Comparison of ENCODE assay signal across 8 cellular contexts in the genomic region with DNA sequence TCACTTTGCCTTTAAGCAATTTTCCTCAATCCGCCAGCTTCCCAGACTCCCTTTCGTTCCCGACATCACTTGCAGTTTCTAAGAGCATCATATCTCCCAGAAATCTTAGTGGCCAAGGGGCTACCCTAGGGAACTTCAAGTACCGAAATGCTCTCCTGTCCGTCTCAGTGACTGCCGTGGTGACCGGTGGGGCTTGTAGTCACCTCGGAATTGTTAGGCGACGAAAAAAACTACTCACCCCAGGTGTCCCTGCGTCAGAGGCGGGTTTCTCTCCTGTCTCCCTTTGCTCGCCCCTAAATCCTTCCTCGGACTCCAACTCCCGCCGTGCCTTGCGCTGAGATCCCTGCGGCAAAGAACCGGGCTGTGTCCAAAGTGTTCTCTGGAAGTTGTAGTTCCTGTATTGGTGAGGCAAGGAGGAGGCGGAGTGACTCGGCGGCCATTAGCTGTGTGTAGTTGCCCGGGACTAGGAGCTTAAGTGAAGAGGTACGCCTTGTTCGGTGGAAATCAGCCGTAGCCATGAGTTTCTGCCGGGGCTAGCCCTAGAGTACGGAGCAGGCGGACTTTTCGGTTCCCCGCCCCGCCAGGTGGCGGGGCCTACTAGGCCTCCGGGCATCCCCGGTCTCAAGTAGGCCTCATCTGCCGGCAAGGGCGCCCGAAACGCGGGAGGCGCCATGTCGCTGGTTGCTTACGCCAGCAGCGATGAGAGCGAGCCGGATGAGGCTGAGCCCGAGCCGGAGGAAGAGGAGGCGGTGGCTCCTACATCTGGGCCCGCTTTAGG. TPM values are rescaled to one million over a fixed set of nuclear protein-coding genes. Genes with fewer than 3 reads are reported as not detected.
A peak's percentile ranks its signal among the peaks of the same experiment; 100 is the strongest.
DNase-seq lines count a peak whose midpoint lies in the region; ATAC-seq and TF ChIP-seq lines count a peak whose summit lies in the region.

A gene with protein sequence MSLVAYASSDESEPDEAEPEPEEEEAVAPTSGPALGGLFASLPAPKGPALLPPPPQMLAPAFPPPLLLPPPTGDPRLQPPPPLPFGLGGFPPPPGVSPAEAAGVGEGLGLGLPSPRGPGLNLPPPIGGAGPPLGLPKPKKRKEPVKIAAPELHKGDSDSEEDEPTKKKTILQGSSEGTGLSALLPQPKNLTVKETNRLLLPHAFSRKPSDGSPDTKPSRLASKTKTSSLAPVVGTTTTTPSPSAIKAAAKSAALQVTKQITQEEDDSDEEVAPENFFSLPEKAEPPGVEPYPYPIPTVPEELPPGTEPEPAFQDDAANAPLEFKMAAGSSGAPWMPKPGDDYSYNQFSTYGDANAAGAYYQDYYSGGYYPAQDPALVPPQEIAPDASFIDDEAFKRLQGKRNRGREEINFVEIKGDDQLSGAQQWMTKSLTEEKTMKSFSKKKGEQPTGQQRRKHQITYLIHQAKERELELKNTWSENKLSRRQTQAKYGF (plus strand): TSS at position 435 of the 778 bp plus-strand sequence. CDS start 237 bp downstream, at position 672.

- H3K27me3 ChIP-seq in DND-41 (ENCODE audit: insufficient read depth, low read length, poor library complexity), result no peaks in the 10 kb centered on the region
- H3K27me3 ChIP-seq in Karpas-422 (ENCODE audit: low read length), result no peaks in the 10 kb centered on the region
- no peaks in the 10 kb centered on the region for H3K27me3 ChIP-seq in fibroblast of lung (ENCODE audit: control insufficient read depth, insufficient read depth, low read length)
- no peaks in the 10 kb centered on the region for H3K27me3 ChIP-seq in naive thymus-derived CD4-positive, alpha-beta T cell (ENCODE audit: control insufficient read depth in 2 of 2, insufficient read depth in 2 of 2, low read length in 2 of 2)

- H3K4me1 ChIP-seq in DND-41 (ENCODE audit: insufficient read depth, low read length) (peaks cover 46% of the 10 kb centered on the region), Karpas-422 (ENCODE audit: low read length) (peaks cover 30% of the 10 kb centered on the region), fibroblast of lung (ENCODE audit: control insufficient read depth, extremely low read depth, insufficient read depth, low read length) (no peaks in the 10 kb centered on the region)
- H3K4me1 ChIP-seq in naive thymus-derived CD4-positive, alpha-beta T cell (ENCODE audit: control insufficient read depth in 2 of 2, insufficient read depth in 2 of 2, low read length in 2 of 2), result peaks cover 23 to 36% of the 10 kb centered on the region in 2 donors

- no peaks in the 10 kb centered on the region for H3K9me2 ChIP-seq in Karpas-422 (replicated peaks; ENCODE audit: insufficient read depth, low read length)

- H3K79me2 ChIP-seq in DND-41 (ENCODE audit: insufficient read depth, low read length), result peaks cover 63% of the 10 kb centered on the region
- H3K79me2 ChIP-seq in Karpas-422 (ENCODE audit: low read length), result peaks cover 62% of the 10 kb centered on the region
- H3K79me2 ChIP-seq in fibroblast of lung (ENCODE audit: control insufficient read depth, insufficient read depth, low read length), result peaks cover 44% of the 10 kb centered on the region

- DNase-seq in DND-41 (peak; percentile 99), Karpas-422 (peak; percentile 100), RKO (ENCODE audit: low spot score) (peak; percentile 100), fibroblast of lung (ENCODE audit: low read depth in 2 of 2) (peak; percentile 100)
- peak; percentile 97 for DNase-seq in activated T-helper 1 cell treated with anti-CD3 and anti-CD28 coated beads, Interleukin-12 subunit alpha, Interleukin-12 subunit beta, Interleukin-2, Interleukin-4 antibody, amounts not matched to agents 30 ng/mL and 10 ng/mL and 1 ng/mL, durations not matched to agents 14 hours and 24 hours and 36 hours (ENCODE audit: low spot score)
- DNase-seq in naive thymus-derived CD4-positive, alpha-beta T cell, result peak; percentile 83 to 100 (median 98)
- peak; percentile 98 for DNase-seq in stimulated activated naive B cell treated with anti-CD40 and anti-IgM and Interleukin-4, amounts not matched to agents 10 μg/mL and 1 μg/mL and 100 μg/mL, for 72 hours

- intact Hi-C loops in activated T-helper 1 cell treated with anti-CD3 and anti-CD28 coated beads, Interleukin-12 subunit alpha, Interleukin-12 subunit beta, Interleukin-2, Interleukin-4 antibody, amounts not matched to agents 30 ng/mL and 10 ng/mL and 1 ng/mL, durations not matched to agents 14 hours and 24 hours and 36 hours (cut with micrococcal nuclease), result loop anchor here (1.0 to 5.0 kb wide), 12 partner anchors 16 to 715 kb away; a partner anchor contains a TSS
- intact Hi-C loops in naive thymus-derived CD4-positive, alpha-beta T cell (cut with micrococcal nuclease), result loop anchor here (1.0 to 2.0 kb wide), 16 partner anchors 16 to 908 kb away; a partner anchor contains a TSS

- peak within 1 kb of the TSS; percentile 79 to 87 for H3K4me3 ChIP-seq in DND-41 (ENCODE audit: low read depth in 1 of 2, low read length in 2 of 2)
- peak within 1 kb of the TSS; percentile 92 for H3K4me3 ChIP-seq in Karpas-422 (ENCODE audit: low read length)
- H3K4me3 ChIP-seq in fibroblast of lung (replicated peaks in 1 of 4; ENCODE audit: control extremely low read depth in 1 of 4, insufficient read depth in 1 of 4, low read depth in 3 of 4, low read length in 4 of 4), result peak within 1 kb of the TSS; percentile 93 to 97 (median 96)
- peak within 1 kb of the TSS; percentile 89 for H3K4me3 ChIP-seq in naive thymus-derived CD4-positive, alpha-beta T cell (ENCODE audit: low read length)

- peaks cover 27% of the 10 kb centered on the region for H3K36me3 ChIP-seq in DND-41 (ENCODE audit: insufficient read depth, low read length)
- peaks cover 11% of the 10 kb centered on the region; the same call in 1 of the 2 replicates for H3K36me3 ChIP-seq in Karpas-422 (ENCODE audit: insufficient read depth, low read length)
- H3K36me3 ChIP-seq in fibroblast of lung (ENCODE audit: control insufficient read depth, insufficient read depth, low read length), result peaks cover 3% of the 10 kb centered on the region
- peaks cover 0 to 18% (median under 1%) of the 10 kb centered on the region in 3 experiments for H3K36me3 ChIP-seq in naive thymus-derived CD4-positive, alpha-beta T cell (ENCODE audit: control insufficient read depth in 2 of 3, insufficient read depth in 3 of 3, low read length in 3 of 3)

- ATAC-seq in DND-41 (ENCODE audit: insufficient read depth, low read depth), result peak; percentile 92
- ATAC-seq in GM21825 (IDR thresholded peaks at IDR 0.05; ENCODE audit: unreplicated experiment), result peak; percentile 90
- peak; percentile 94 for ATAC-seq in naive thymus-derived CD4-positive, alpha-beta T cell
- peak; percentile 93 to 97 for ATAC-seq in stimulated activated naive B cell treated with anti-CD40 and anti-IgM and Interleukin-4, amounts not matched to agents 10 μg/mL and 1 μg/mL and 100 μg/mL, for 72 hours (replicated peaks)

- no peak within 1 kb of the TSS for H3K4me3 Mint-ChIP-seq in activated T-helper 1 cell treated with anti-CD3 and anti-CD28 coated beads, Interleukin-12 subunit alpha, Interleukin-12 subunit beta, Interleukin-2, Interleukin-4 antibody, amounts not matched to agents 30 ng/mL and 10 ng/mL and 1 ng/mL, durations not matched to agents 14 hours and 24 hours and 36 hours
- no peak within 1 kb of the TSS for H3K4me3 Mint-ChIP-seq in naive thymus-derived CD4-positive, alpha-beta T cell
- no peak within 1 kb of the TSS for H3K4me3 Mint-ChIP-seq in stimulated activated naive B cell treated with anti-CD40 and anti-IgM and Interleukin-4, amounts not matched to agents 10 μg/mL and 1 μg/mL and 100 μg/mL, for 72 hours

- peak within 1 kb of the TSS; percentile 88 for H3K4me2 ChIP-seq in DND-41 (ENCODE audit: insufficient read depth, low read length)
- peak within 1 kb of the TSS; percentile 95 for H3K4me2 ChIP-seq in Karpas-422 (ENCODE audit: low read depth, low read length, poor library complexity, severe bottlenecking)
- peak within 1 kb of the TSS; percentile 95 for H3K4me2 ChIP-seq in fibroblast of lung (ENCODE audit: extremely low read depth, insufficient read depth, low read length)

- POLR2A ChIA-PET in naive thymus-derived CD4-positive, alpha-beta T cell (lab: Charles Lee), result interaction anchor here (0.6 to 5.9 kb wide), 16 partner anchors 11 to 832 kb away, joined by 3 to 74 read pairs (median 5); a partner anchor contains a TSS

- H2AFZ ChIP-seq in DND-41 (ENCODE audit: low read depth, low read length) (peak within 1 kb of the TSS; percentile 81), Karpas-422 (ENCODE audit: low read length) (peak within 1 kb of the TSS; percentile 51; the same call in 1 of the 2 replicates), fibroblast of lung (ENCODE audit: low read length) (peak within 1 kb of the TSS; percentile 82)

- H3K9ac ChIP-seq in DND-41 (ENCODE audit: low read depth, low read length), result peak within 1 kb of the TSS; percentile 90
- H3K9ac ChIP-seq in Karpas-422 (ENCODE audit: low read length), result peak within 1 kb of the TSS; percentile 96
- peak within 1 kb of the TSS; percentile 95 for H3K9ac ChIP-seq in fibroblast of lung (ENCODE audit: insufficient read depth, low read length)

- peaks cover 17% of the 10 kb centered on the region for H3K36me3 Mint-ChIP-seq in activated T-helper 1 cell treated with anti-CD3 and anti-CD28 coated beads, Interleukin-12 subunit alpha, Interleukin-12 subunit beta, Interleukin-2, Interleukin-4 antibody, amounts not matched to agents 30 ng/mL and 10 ng/mL and 1 ng/mL, durations not matched to agents 14 hours and 24 hours and 36 hours (ENCODE audit: low read depth)
- peaks cover 0 to 21% (median 18%) of the 10 kb centered on the region in 5 donors for H3K36me3 Mint-ChIP-seq in naive thymus-derived CD4-positive, alpha-beta T cell
- H3K36me3 Mint-ChIP-seq in stimulated activated naive B cell treated with anti-CD40 and anti-IgM and Interleukin-4, amounts not matched to agents 10 μg/mL and 1 μg/mL and 100 μg/mL, for 72 hours, result peaks cover 17 to 31% of the 10 kb centered on the region in 2 donors

- H3K27me3 Mint-ChIP-seq in activated T-helper 1 cell treated with anti-CD3 and anti-CD28 coated beads, Interleukin-12 subunit alpha, Interleukin-12 subunit beta, Interleukin-2, Interleukin-4 antibody, amounts not matched to agents 30 ng/mL and 10 ng/mL and 1 ng/mL, durations not matched to agents 14 hours and 24 hours and 36 hours (ENCODE audit: insufficient read depth), result no peaks in the 10 kb centered on the region
- no peaks in the 10 kb centered on the region for H3K27me3 Mint-ChIP-seq in naive thymus-derived CD4-positive, alpha-beta T cell
- no peaks in the 10 kb centered on the region for H3K27me3 Mint-ChIP-seq in stimulated activated naive B cell treated with anti-CD40 and anti-IgM and Interleukin-4, amounts not matched to agents 10 μg/mL and 1 μg/mL and 100 μg/mL, for 72 hours

- no peaks in the 10 kb centered on the region for H3K9me3 Mint-ChIP-seq in activated T-helper 1 cell treated with anti-CD3 and anti-CD28 coated beads, Interleukin-12 subunit alpha, Interleukin-12 subunit beta, Interleukin-2, Interleukin-4 antibody, amounts not matched to agents 30 ng/mL and 10 ng/mL and 1 ng/mL, durations not matched to agents 14 hours and 24 hours and 36 hours
- H3K9me3 Mint-ChIP-seq in naive thymus-derived CD4-positive, alpha-beta T cell, result peaks cover 0 to 3% (median 0%) of the 10 kb centered on the region in 11 donors
- H3K9me3 Mint-ChIP-seq in stimulated activated naive B cell treated with anti-CD40 and anti-IgM and Interleukin-4, amounts not matched to agents 10 μg/mL and 1 μg/mL and 100 μg/mL, for 72 hours, result no peaks in the 10 kb centered on the region

- CTCF ChIA-PET in naive thymus-derived CD4-positive, alpha-beta T cell (lab: Charles Lee), result interaction anchor here (1.1 to 2.7 kb wide), 4 partner anchors 15 to 42 kb away, joined by 3 to 12 read pairs (median 4); a partner anchor contains a TSS

- H3K27ac ChIP-seq in DND-41 (ENCODE audit: low read length) (peak within 1 kb of the TSS; percentile 84), Karpas-422 (ENCODE audit: low read length) (peak within 1 kb of the TSS; percentile 67), fibroblast of lung (ENCODE audit: insufficient read depth, low read length) (peak within 1 kb of the TSS; percentile 93)
- peak within 1 kb of the TSS; percentile 98 for H3K27ac ChIP-seq in naive thymus-derived CD4-positive, alpha-beta T cell (ENCODE audit: low read depth, low read length)

- H4K20me1 ChIP-seq in DND-41 (ENCODE audit: insufficient read depth, low read length) (peaks cover 22% of the 10 kb centered on the region), Karpas-422 (ENCODE audit: insufficient read depth, low read depth, low read length) (peaks cover 7% of the 10 kb centered on the region; the same call in 1 of the 2 replicates), fibroblast of lung (ENCODE audit: control insufficient read depth, extremely low read depth, insufficient read depth, low read length) (no peaks in the 10 kb centered on the region)

- TF ChIP-seq CTCF in DND-41 (IDR thresholded peaks at IDR 0.05; ENCODE audit: borderline replicate concordance, extremely low read depth, low read length, poor library complexity, severe bottlenecking), result no peak
- no peak for TF ChIP-seq CTCF in fibroblast of lung (conservative IDR thresholded peaks at IDR 0.05 in 1 of 2, IDR thresholded peaks at IDR 0.05 in 1 of 2; ENCODE audit: low read depth in 1 of 2, low read length in 2 of 2)

- H3K9me3 ChIP-seq in DND-41 (ENCODE audit: insufficient read depth, low read length, severe bottlenecking) (no peaks in the 10 kb centered on the region), Karpas-422 (ENCODE audit: low read length) (no peaks in the 10 kb centered on the region), fibroblast of lung (ENCODE audit: control insufficient read depth, insufficient read depth, low read depth, low read length) (no peaks in the 10 kb centered on the region)
- no peaks in the 10 kb centered on the region for H3K9me3 ChIP-seq in naive thymus-derived CD4-positive, alpha-beta T cell (ENCODE audit: control insufficient read depth in 2 of 3, low read length in 3 of 3)

- H3K4me1 Mint-ChIP-seq in activated T-helper 1 cell treated with anti-CD3 and anti-CD28 coated beads, Interleukin-12 subunit alpha, Interleukin-12 subunit beta, Interleukin-2, Interleukin-4 antibody, amounts not matched to agents 30 ng/mL and 10 ng/mL and 1 ng/mL, durations not matched to agents 14 hours and 24 hours and 36 hours (ENCODE audit: low read depth), result peaks cover 46% of the 10 kb centered on the region
- peaks cover 35 to 46% (median 37%) of the 10 kb centered on the region in 7 donors for H3K4me1 Mint-ChIP-seq in naive thymus-derived CD4-positive, alpha-beta T cell
- H3K4me1 Mint-ChIP-seq in stimulated activated naive B cell treated with anti-CD40 and anti-IgM and Interleukin-4, amounts not matched to agents 10 μg/mL and 1 μg/mL and 100 μg/mL, for 72 hours, result peaks cover 25 to 47% of the 10 kb centered on the region in 2 donors

- H3K27ac Mint-ChIP-seq in activated T-helper 1 cell treated with anti-CD3 and anti-CD28 coated beads, Interleukin-12 subunit alpha, Interleukin-12 subunit beta, Interleukin-2, Interleukin-4 antibody, amounts not matched to agents 30 ng/mL and 10 ng/mL and 1 ng/mL, durations not matched to agents 14 hours and 24 hours and 36 hours, result no peak within 1 kb of the TSS
- peak within 1 kb of the TSS in 3 of 9 donors; percentile 13 to 91 (median 88) for H3K27ac Mint-ChIP-seq in naive thymus-derived CD4-positive, alpha-beta T cell
- H3K27ac Mint-ChIP-seq in stimulated activated naive B cell treated with anti-CD40 and anti-IgM and Interleukin-4, amounts not matched to agents 10 μg/mL and 1 μg/mL and 100 μg/mL, for 72 hours, result no peak within 1 kb of the TSS

RNA-seq across cellular contexts. Expression of the gene that starts here (rescaled TPM):
- total RNA-seq in Karpas-422 (2014; rRNA removed; shearing (Covaris generic); ENCODE audit: low replicate concordance), result 39.6 and 50.0 TPM in 2 replicates
- total RNA-seq in activated T-helper 1 cell treated with anti-CD3 and anti-CD28 coated beads, Interleukin-12 subunit alpha, Interleukin-12 subunit beta, Interleukin-2, Interleukin-4 antibody, amounts not matched to agents 30 ng/mL and 10 ng/mL and 1 ng/mL, durations not matched to agents 14 hours and 24 hours and 36 hours, result 117 TPM in 2 replicates
- total RNA-seq in fibroblast of lung, result 10.5 and 13.2 TPM in 2 replicates
- 52.0 and 75.8 TPM in 2 replicates for polyA plus RNA-seq in fibroblast of lung
- 41.9 and 48.7 TPM in 2 replicates for polyA plus RNA-seq in fibroblast of lung (2012)
- 98.8 and 140 TPM in 2 replicates for polyA minus RNA-seq in fibroblast of lung (ENCODE audit: low replicate concordance)
- total RNA-seq in naive thymus-derived CD4-positive, alpha-beta T cell, result 10 to 100 TPM; 53.2 to 88.9 (median 61.7) TPM
- 10 to 100 TPM; 40.9 to 60.8 TPM for polyA plus RNA-seq in naive thymus-derived CD4-positive, alpha-beta T cell

Comparison
In these comparisons a context has a peak if more than half of its experiments do, and no peak if none do; other contexts are left out.
1. Peak in every context shown above with its lines: DNase-seq, ATAC-seq, H3K4me3 ChIP-seq and H3K27ac ChIP-seq.